27 cellular contexts compared by ENCODE assay signal in genomic region chr6:113078791-113079190, GRCh38.
"Had no signal": no experiment of that assay in that cellular context is flagged by ENCODE, and none has a peak within 500 bp of the region (broad histone marks: within the 10 kb centered on the region; RNA-seq: fewer than 3 reads in every experiment).

No MANE protein-coding gene starts in this region.

- H3K4me3 Mint-ChIP-seq: dendritic cell treated with granulocyte-macrophage colony-stimulating factor and Interleukin-4, amounts not matched to agents 40 ng/mL and 50 ng/mL, for 4 days; effector memory CD8-positive, alpha-beta T cell; endodermal cell; memory B cell; naive thymus-derived CD4-positive, alpha-beta T cell had no signal

- H3K36me3 Mint-ChIP-seq: memory B cell had no signal

- H3K27ac Mint-ChIP-seq: dendritic cell treated with granulocyte-macrophage colony-stimulating factor and Interleukin-4, amounts not matched to agents 40 ng/mL and 50 ng/mL, for 4 days; effector memory CD8-positive, alpha-beta T cell; endodermal cell; memory B cell; naive thymus-derived CD4-positive, alpha-beta T cell had no signal

- FAIRE-seq: endometrium, islet of Langerhans, keratinocyte had no signal

- H3K4me3 ChIP-seq: colonic mucosa, esophagus squamous epithelium, gastrocnemius medialis, heart right ventricle, left lung, lower lobe of right lung had no signal

- DNase-seq: colonic mucosa; cortex of kidney; effector CD8-positive, alpha-beta T cell; effector memory CD8-positive, alpha-beta T cell; endodermal cell; erythroblast; esophagus squamous epithelium; foreskin melanocyte; gastrocnemius medialis; glutamatergic neuron; head of caudate nucleus; heart right ventricle; hippocampal formation; left cardiac atrium; left lung; left ventricle myocardium superior; lower lobe of right lung; mammary epithelial cell; mesendoderm; midbrain; naive thymus-derived CD4-positive, alpha-beta T cell had no signal

- H3K9me3 Mint-ChIP-seq: dendritic cell treated with granulocyte-macrophage colony-stimulating factor and Interleukin-4, amounts not matched to agents 40 ng/mL and 50 ng/mL, for 4 days; endodermal cell; memory B cell had no signal

- H3K27ac ChIP-seq: colonic mucosa, epithelial cell of prostate, esophagus squamous epithelium, gastrocnemius medialis, heart right ventricle, left lung, lower lobe of right lung had no signal

- H3K27me3 Mint-ChIP-seq: dendritic cell treated with granulocyte-macrophage colony-stimulating factor and Interleukin-4, amounts not matched to agents 40 ng/mL and 50 ng/mL, for 4 days; effector memory CD8-positive, alpha-beta T cell; naive thymus-derived CD4-positive, alpha-beta T cell had no signal

- H3K4me1 ChIP-seq: colonic mucosa, esophagus squamous epithelium, gastrocnemius medialis, heart right ventricle, left lung, lower lobe of right lung had no signal

- H3K27me3 ChIP-seq: colonic mucosa, esophagus squamous epithelium, gastrocnemius medialis, heart right ventricle, left lung had no signal

- H3K9me3 ChIP-seq: colonic mucosa, esophagus squamous epithelium, gastrocnemius medialis, left lung, lower lobe of right lung had no signal

- H3K36me3 ChIP-seq: colonic mucosa, esophagus squamous epithelium, gastrocnemius medialis, heart right ventricle, left lung, lower lobe of right lung had no signal

- H3K4me1 Mint-ChIP-seq: naive thymus-derived CD4-positive, alpha-beta T cell had no signal
